Comparison of ENCODE assay signal across 19 cellular contexts in genomic region chr11:102419181-102419580, GRCh38. TPM values are rescaled to one million over a fixed set of nuclear protein-coding genes. Genes with fewer than 3 reads are reported as not detected.
DNase-seq lines count a peak whose midpoint lies in the region; ATAC-seq and TF ChIP-seq lines count a peak whose summit lies in the region.
"Had no signal": no experiment of that assay in that cellular context is flagged by ENCODE, and none has a peak within 500 bp of the region (broad histone marks: within the 10 kb centered on the region; RNA-seq: fewer than 3 reads in every experiment).

No MANE protein-coding gene starts in this region.

- 36% methylated on average over 3 of the region's 3 CpGs for WGBS in mammary epithelial cell (ENCODE audit: low coverage, missing lambda C conversion rate)

- POLR2A ChIA-PET in T-cell (lab: Charles Lee): interaction anchor here in 1 of 2 donors (0.5 to 0.8 kb wide), 2 partner anchors 20 to 60 kb away, joined by 3 to 4 read pairs; no protein-coding TSS in a partner anchor

- no peaks in the 10 kb centered on the region for H3K9me3 ChIP-seq in mammary epithelial cell (replicated peaks; ENCODE audit: insufficient read depth, low read length)
- H3K9me3 ChIP-seq in breast epithelium: peaks cover 0 to 9% of the 10 kb centered on the region in 2 donors

- peaks cover 96 to 100% (median 97%) of the 10 kb centered on the region in 3 donors for H3K4me1 Mint-ChIP-seq in T-cell

- CTCF ChIA-PET in mammary epithelial cell (lab: Charles Lee; ENCODE audit: low non-redundant PET): no interaction called here
- CTCF ChIA-PET in T-cell (lab: Charles Lee): interaction anchor here in 1 of 2 donors (0.6 kb wide), 1 partner anchor 48 kb away, joined by 3 read pairs; no protein-coding TSS in a partner anchor

- H2AFZ ChIP-seq in mammary epithelial cell (ENCODE audit: low read depth, low read length): no peak overlapping the region

- H3K27ac ChIP-seq in mammary epithelial cell (ENCODE audit: insufficient read depth, low read depth, low read length): no peak overlapping the region
- no peak overlapping the region for H3K27ac ChIP-seq in breast epithelium
- H3K27ac ChIP-seq: A549 had no signal

- TF ChIP-seq CTCF in mammary epithelial cell (conservative IDR thresholded peaks at IDR 0.05 in 1 of 2, IDR thresholded peaks at IDR 0.05 in 1 of 2; ENCODE audit: extremely low read depth in 1 of 2, insufficient read depth in 1 of 2, low read depth in 1 of 2, low read length in 2 of 2): no peak
- TF ChIP-seq CTCF in breast epithelium (IDR thresholded peaks at IDR 0.05): no peak

- no peaks in the 10 kb centered on the region for H4K20me1 ChIP-seq in mammary epithelial cell (ENCODE audit: insufficient read depth, low read length)

- H3K4me3 ChIP-seq in mammary epithelial cell (replicated peaks in 1 of 3; ENCODE audit: insufficient read depth in 1 of 3, low read depth in 2 of 3, low read length in 3 of 3) (no peak overlapping the region), breast epithelium (no peak overlapping the region)
- H3K4me3 ChIP-seq: A549 had no signal

- peak overlapping the region; percentile 45 for H3K4me2 ChIP-seq in mammary epithelial cell (ENCODE audit: insufficient read depth, low read depth, low read length)
- H3K4me2 ChIP-seq: A549 had no signal

- intact Hi-C loops in mammary epithelial cell (cut with micrococcal nuclease): no loop called here
- intact Hi-C loops in breast epithelium (cut with DNase I; ENCODE audit: low total_unique reads): no loop called here

- H3K27me3 Mint-ChIP-seq in T-cell: no peaks in the 10 kb centered on the region

- ATAC-seq in T-cell (replicated peaks in 1 of 4) (no peak), esophagus mucosa (peak; percentile 82), GM19035 (IDR thresholded peaks at IDR 0.05; ENCODE audit: unreplicated experiment) (no peak)
- no peak for ATAC-seq in activated CD4-positive, CD25-positive, alpha-beta regulatory T cell treated with anti-CD3 and anti-CD28 coated beads, Interleukin-2, amount 50 U/mL, for 24 hours

- BruUV-seq in mammary epithelial cell (replicated peaks; lab: Mats Ljungman, UMichigan): no TSS peak

- H3K36me3 ChIP-seq in mammary epithelial cell (ENCODE audit: insufficient read depth, low read length) (no peaks in the 10 kb centered on the region), breast epithelium (no peaks in the 10 kb centered on the region)

- dilution Hi-C loops in mammary epithelial cell (cut with HindIII; ENCODE audit: low sequenced_read_pairs): no loop called here

- no peak for TF ChIP-seq POLR2A in breast epithelium (IDR thresholded peaks at IDR 0.05)

- DNase-seq in mammary epithelial cell (peak; percentile 50), breast epithelium (ENCODE audit: low spot score in 2 of 2) (no peak), T-cell (no peak), NCI-H2107 treated with DMSO at 0.1 percent for 48 hours (lab: John Stamatoyannopoulos, UW; ENCODE audit: unreplicated experiment) (no peak), AG20443 (ENCODE audit: low spot score) (no peak)
- DNase-seq: DND-41, GDM1, GOT3, MM.1S, NCI-H1105 treated with DMSO at 0.1 percent for 48 hours, NCI-H187, NCI-H446 treated with DMSO at 0.1 percent for 48 hours, NCI-H748 treated with DMSO at 0.1 percent for 48 hours, Right ventricle myocardium superior had no signal

- H3K36me3 Mint-ChIP-seq in T-cell: peaks cover 33% of the 10 kb centered on the region

- H3K79me2 ChIP-seq in mammary epithelial cell (ENCODE audit: insufficient read depth, low read length): peaks cover 70% of the 10 kb centered on the region

- H3K27ac Mint-ChIP-seq in T-cell: peak overlapping the region; percentile 88 to 94

- no peak overlapping the region for H3K9ac ChIP-seq in mammary epithelial cell (ENCODE audit: insufficient read depth, low read length)

- peaks cover 8% of the 10 kb centered on the region for H3K4me1 ChIP-seq in mammary epithelial cell (ENCODE audit: insufficient read depth, low read length)
- H3K4me1 ChIP-seq in breast epithelium: no peaks in the 10 kb centered on the region

- peaks cover 0 to 8% (median 5%) of the 10 kb centered on the region in 3 donors for H3K9me3 Mint-ChIP-seq in T-cell

- H3K4me3 Mint-ChIP-seq in T-cell: no peak overlapping the region
- H3K4me3 Mint-ChIP-seq: CD14-positive monocyte had no signal

- in situ Hi-C loops in mammary epithelial cell (cut with MboI; ENCODE audit: low sequenced_read_pairs in 2 of 2): no loop called here

- H3K27me3 ChIP-seq in mammary epithelial cell (ENCODE audit: insufficient read depth, low read length) (no peaks in the 10 kb centered on the region), breast epithelium (no peaks in the 10 kb centered on the region)

RNA-seq across cellular contexts. Expression of gene TMEM123, which starts 33.4 kb away (rescaled TPM):
- 100 to 1,000 TPM in 1 of 2 donors, 10 to 100 TPM in 1; 96.9 to 111 TPM for total RNA-seq in mammary epithelial cell
- 169 TPM for polyA plus RNA-seq in mammary epithelial cell
- 63.6 TPM for polyA minus RNA-seq in mammary epithelial cell
- total RNA-seq in breast epithelium: 100 to 1,000 TPM in 2 of 3 donors, 10 to 100 TPM in 1; 74.6 to 307 (median 167) TPM
- total RNA-seq in T-cell: 100 to 1,000 TPM; 361 to 469 (median 428) TPM
- 131 TPM for total RNA-seq in esophagus mucosa
